37 cellular contexts compared by ENCODE assay signal in genomic region chr6:25699649-25700048, GRCh38. TPM values are rescaled to one million over a fixed set of nuclear protein-coding genes. Genes with fewer than 3 reads are reported as not detected.
"Had no signal": no experiment of that assay in that cellular context is flagged by ENCODE, and none has a peak within 500 bp of the region (broad histone marks: within the 10 kb centered on the region; RNA-seq: fewer than 3 reads in every experiment).

No MANE protein-coding gene starts in this region.

- H3K9ac ChIP-seq: KMS-11 had no signal

- H3K27me3 ChIP-seq: MG63 had no signal

- H3K27ac ChIP-seq: KMS-11 had no signal

- H3K4me3 ChIP-seq: MG63 had no signal

- H3K4me2 ChIP-seq: KMS-11 had no signal

- H3K9me3 ChIP-seq: MG63 had no signal

- H3K36me3 ChIP-seq: MG63 had no signal

- DNase-seq: Kasumi-1, MG63, MM.1S, MV-4-11, NCI-H1048, NCI-H1092, NCI-H1092 treated with DMSO at 0.1 percent for 48 hours, NCI-H1105, NCI-H1105 treated with DMSO at 0.1 percent for 48 hours, NCI-H1417, NCI-H1417 treated with DMSO at 0.1 percent for 48 hours, NCI-H1436, NCI-H1436 treated with DMSO at 0.1 percent for 48 hours, NCI-H146, NCI-H1694, NCI-H1694 treated with DMSO at 0.1 percent for 48 hours, NCI-H187, NCI-H187 treated with DMSO at 0.1 percent for 48 hours, NCI-H1930, NCI-H2029, NCI-H2029 treated with DMSO at 0.1 percent for 48 hours, NCI-H2081, NCI-H2081 treated with DMSO at 0.1 percent for 48 hours, NCI-H2107, NCI-H2171, NCI-H2171 treated with DMSO at 0.1 percent for 48 hours, NCI-H2227 treated with DMSO at 0.1 percent for 48 hours, NCI-H226, NCI-H345, NCI-H446 treated with DMSO at 0.1 percent for 48 hours, NCI-H510A, NCI-H510A treated with DMSO at 0.1 percent for 48 hours had no signal

RNA-seq across cellular contexts. Expression of gene SCGN, which starts 47.6 kb away (rescaled TPM):
- total RNA-seq: M059J, MCF 10A, NCI-H460 had no signal

RNA-seq across cellular contexts. Expression of gene SLC17A4, which starts 54.9 kb away (rescaled TPM):
- total RNA-seq: LHCN-M2, M059J, MCF 10A, NCI-H460 had no signal
